ENCODE assay signal across 8 cellular contexts in genomic region chr1:89995595-89996397, GRCh38. TPM values are rescaled to one million over a fixed set of nuclear protein-coding genes. Genes with fewer than 3 reads are reported as not detected.
A peak's percentile ranks its signal among the peaks of the same experiment; 100 is the strongest.
DNase-seq lines count a peak whose midpoint lies in the region; ATAC-seq, FAIRE-seq and TF ChIP-seq lines count a peak whose summit lies in the region.

No MANE protein-coding gene starts in this region.

- H3K4me2 ChIP-seq in fibroblast of lung (ENCODE audit: extremely low read depth, insufficient read depth, low read length) = peak overlapping the region; percentile 99

- peaks cover 44% of the 10 kb centered on the region for H3K79me2 ChIP-seq in fibroblast of lung (ENCODE audit: control insufficient read depth, insufficient read depth, low read length)

- WGBS in heart right ventricle, 2 donors = 2 to 3% methylated on average over 15 of the region's 15 CpGs
- WGBS in pancreas, 2 donors = 0 to 1% methylated on average over 15 of the region's 15 CpGs

- peak overlapping the region; percentile 99 for H3K9ac ChIP-seq in fibroblast of lung (ENCODE audit: insufficient read depth, low read length)

- H3K36me3 Mint-ChIP-seq in T-helper 2 cell treated with Interferon-gamma antibody and Interleukin-4, amounts not matched to agents 5 μg/mL and 100 μg/mL, for 36 hours (ENCODE audit: low read depth) = peaks cover 20% of the 10 kb centered on the region

- DNase-seq in heart right ventricle = no peak
- DNase-seq in Right ventricle myocardium inferior (ENCODE audit: missing footprints) = no peak
- no peak for DNase-seq in T-helper 2 cell treated with Interferon-gamma antibody and Interleukin-4, amounts not matched to agents 5 μg/mL and 100 μg/mL, for 36 hours (ENCODE audit: low spot score)
- peak; percentile 35 to 52 for DNase-seq in fibroblast of lung (ENCODE audit: low read depth in 2 of 2)
- no peak for DNase-seq in pancreas
- no peak for DNase-seq in DMS153 (lab: John Stamatoyannopoulos, UW)

- H3K9me3 Mint-ChIP-seq in T-helper 2 cell treated with Interferon-gamma antibody and Interleukin-4, amounts not matched to agents 5 μg/mL and 100 μg/mL, for 36 hours = no peaks in the 10 kb centered on the region

- H3K9me3 ChIP-seq in heart right ventricle = no peaks in the 10 kb centered on the region
- no peaks in the 10 kb centered on the region for H3K9me3 ChIP-seq in fibroblast of lung (ENCODE audit: control insufficient read depth, insufficient read depth, low read depth, low read length)
- H3K9me3 ChIP-seq in pancreas = no peaks in the 10 kb centered on the region

- H3K27me3 ChIP-seq in heart right ventricle (no peaks in the 10 kb centered on the region), fibroblast of lung (ENCODE audit: control insufficient read depth, insufficient read depth, low read length) (no peaks in the 10 kb centered on the region), pancreas (no peaks in the 10 kb centered on the region)

- H3K27ac Mint-ChIP-seq in T-helper 2 cell treated with Interferon-gamma antibody and Interleukin-4, amounts not matched to agents 5 μg/mL and 100 μg/mL, for 36 hours = peak overlapping the region; percentile 97

- H3K27me3 Mint-ChIP-seq in T-helper 2 cell treated with Interferon-gamma antibody and Interleukin-4, amounts not matched to agents 5 μg/mL and 100 μg/mL, for 36 hours (ENCODE audit: low read depth) = peaks cover 2% of the 10 kb centered on the region

- TF ChIP-seq CTCF in heart right ventricle (IDR thresholded peaks at IDR 0.05) (no peak), fibroblast of lung (conservative IDR thresholded peaks at IDR 0.05 in 1 of 2, IDR thresholded peaks at IDR 0.05 in 1 of 2; ENCODE audit: low read depth in 1 of 2, low read length in 2 of 2) (no peak), pancreas (IDR thresholded peaks at IDR 0.05) (no peak)

- peak overlapping the region; percentile 100 for H3K4me3 Mint-ChIP-seq in T-helper 2 cell treated with Interferon-gamma antibody and Interleukin-4, amounts not matched to agents 5 μg/mL and 100 μg/mL, for 36 hours

- peaks cover 2% of the 10 kb centered on the region for H4K20me1 ChIP-seq in fibroblast of lung (ENCODE audit: control insufficient read depth, extremely low read depth, insufficient read depth, low read length)

- H3K4me1 ChIP-seq in heart right ventricle = peaks cover 0 to 40% (median 32%) of the 10 kb centered on the region in 9 donors
- peaks cover 7% of the 10 kb centered on the region for H3K4me1 ChIP-seq in fibroblast of lung (ENCODE audit: control insufficient read depth, extremely low read depth, insufficient read depth, low read length)
- H3K4me1 ChIP-seq in pancreas = peaks cover 11 to 37% (median 31%) of the 10 kb centered on the region in 3 donors

- H3K4me1 Mint-ChIP-seq in T-helper 2 cell treated with Interferon-gamma antibody and Interleukin-4, amounts not matched to agents 5 μg/mL and 100 μg/mL, for 36 hours (ENCODE audit: low read depth) = peaks cover 45% of the 10 kb centered on the region

- H2AFZ ChIP-seq in fibroblast of lung (ENCODE audit: low read length) = peak overlapping the region; percentile 79

- H3K36me3 ChIP-seq in heart right ventricle = peaks cover 0 to 23% (median 0%) of the 10 kb centered on the region in 9 donors
- H3K36me3 ChIP-seq in fibroblast of lung (ENCODE audit: control insufficient read depth, insufficient read depth, low read length) = no peaks in the 10 kb centered on the region
- H3K36me3 ChIP-seq in pancreas = no peaks in the 10 kb centered on the region

- peak overlapping the region; percentile 33 to 99 (median 92) for H3K4me3 ChIP-seq in heart right ventricle
- H3K4me3 ChIP-seq in fibroblast of lung (replicated peaks in 1 of 4; ENCODE audit: control extremely low read depth in 1 of 4, insufficient read depth in 1 of 4, low read depth in 3 of 4, low read length in 4 of 4) = peak overlapping the region; percentile 91 to 98 (median 94)
- peak overlapping the region; percentile 76 to 97 (median 91) for H3K4me3 ChIP-seq in pancreas

- FAIRE-seq in pancreas (lab: Jason Lieb, UNC) = no peak

- ATAC-seq in heart right ventricle = no peak
- ATAC-seq in Right ventricle myocardium inferior = no peak
- ATAC-seq in pancreas = peak in 1 of 4 donors; percentile 15
- ATAC-seq in GM21447 (IDR thresholded peaks at IDR 0.05; ENCODE audit: unreplicated experiment) = no peak
- ATAC-seq in GM21529 (IDR thresholded peaks at IDR 0.05; ENCODE audit: unreplicated experiment) = no peak

- intact Hi-C loops in heart right ventricle (cut with DNase I) (loop anchor here in 3 of 10 donors (2.0 to 10.0 kb wide), 4 partner anchors 175 to 511 kb away; partner anchors contain the start of genes LRRC8C (in 2 of the 3) and LRRC8D (in 1 of the 3)), Right ventricle myocardium inferior (cut with DNase I) (loop anchor here (10.0 kb wide), 1 partner anchor 361 kb away; the partner anchor contains the start of gene LRRC8C), pancreas (cut with DNase I) (no loop called here)

- peak overlapping the region; percentile 78 to 99 (median 96) for H3K27ac ChIP-seq in heart right ventricle
- peak overlapping the region; percentile 95 for H3K27ac ChIP-seq in fibroblast of lung (ENCODE audit: insufficient read depth, low read length)
- peak overlapping the region; percentile 98 to 100 (median 99) for H3K27ac ChIP-seq in pancreas

RNA-seq across cellular contexts. Expression of gene ZNF326, which starts 0.9 kb away (rescaled TPM):
- total RNA-seq in heart right ventricle = 10 to 100 TPM; 11.2 to 13.4 (median 11.6) TPM
- 10 to 100 TPM in 1 of 2 donors, 1 to 10 TPM in 1; 7.6 to 14.3 TPM for polyA plus RNA-seq in heart right ventricle
- 17.4 TPM for total RNA-seq in Right ventricle myocardium inferior
- total RNA-seq in fibroblast of lung = 7.2 and 8.1 TPM in 2 replicates
- 10.8 and 14.1 TPM in 2 replicates for polyA plus RNA-seq in fibroblast of lung
- polyA plus RNA-seq in fibroblast of lung (2012) = 15.5 and 20.3 TPM in 2 replicates
- polyA minus RNA-seq in fibroblast of lung (ENCODE audit: low replicate concordance) = 2.9 and 4.1 TPM in 2 replicates
- total RNA-seq in pancreas = 10 to 100 TPM in 5 of 6 donors, 1 to 10 TPM in 1; 9.6 to 14.8 (median 10.8) TPM
- polyA plus RNA-seq in pancreas = 10 to 100 TPM in 1 of 2 donors, 1 to 10 TPM in 1; 8.8 to 10.4 TPM

Comparison
In these comparisons a context has a peak if more than half of its experiments do, and no peak if none do; other contexts are left out.
1. DNase-seq: peak in fibroblast of lung (2 of 2); none in heart right ventricle (0 of 2), Right ventricle myocardium inferior (single experiment), T-helper 2 cell treated with Interferon-gamma antibody and Interleukin-4, amounts not matched to agents 5 μg/mL and 100 μg/mL, for 36 hours (single experiment), pancreas (0 of 6) and DMS153 (single experiment).
2. Peak in every context shown above with its lines, with median percentiles within 50 percentile points of each other: H3K27ac ChIP-seq and H3K4me3 ChIP-seq.